Comparison of ENCODE assay signal across 11 cellular contexts in genomic region chr20:48739395-48740268, GRCh38.
DNase-seq lines count a peak whose midpoint lies in the region; FAIRE-seq and TF ChIP-seq lines count a peak whose summit lies in the region.
"Had no signal": no experiment of that assay in that cellular context is flagged by ENCODE, and none has a peak within 500 bp of the region (broad histone marks: within the 10 kb centered on the region; RNA-seq: fewer than 3 reads in every experiment).

No MANE protein-coding gene starts in this region.

- TF ChIP-seq POLR2A in tibial nerve (IDR thresholded peaks at IDR 0.05) = no peak

- TF ChIP-seq EP300 in tibial nerve (IDR thresholded peaks at IDR 0.05) = no peak

- FAIRE-seq in urothelium cell line (lab: Jason Lieb, UNC) = peak; percentile 5
- FAIRE-seq in small intestine (lab: Jason Lieb, UNC) = no peak

- H3K27ac ChIP-seq in small intestine (ENCODE audit: low read depth in 1 of 2, low read length in 1 of 2) (no peak overlapping the region), tibial nerve (no peak overlapping the region)
- H3K27ac ChIP-seq: C4-2B had no signal

- H3K9me3 ChIP-seq in small intestine (ENCODE audit: control insufficient read depth, low read depth) (no peaks in the 10 kb centered on the region), tibial nerve (no peaks in the 10 kb centered on the region)

- H3K27me3 ChIP-seq in small intestine (ENCODE audit: control insufficient read depth in 2 of 2, insufficient read depth in 2 of 2, low read length in 2 of 2) (no peaks in the 10 kb centered on the region), tibial nerve (no peaks in the 10 kb centered on the region)

- WGBS in small intestine, 3 donors = 63 to 79% (median 75%) methylated on average over 8 of the region's 8 CpGs
- 69 to 73% methylated on average over 8 of the region's 8 CpGs for WGBS in tibial nerve, 2 donors

- H3K4me3 ChIP-seq in foreskin fibroblast (ENCODE audit: low read depth in 1 of 2, low read length in 2 of 2) (no peak overlapping the region), small intestine (ENCODE audit: low read depth in 1 of 2, low read length in 2 of 2) (no peak overlapping the region), tibial nerve (no peak overlapping the region)

- TF ChIP-seq CTCF in foreskin fibroblast (IDR thresholded peaks at IDR 0.05; ENCODE audit: low read depth, low read length) (no peak), tibial nerve (IDR thresholded peaks at IDR 0.05) (no peak)

- H3K36me3 ChIP-seq in small intestine (ENCODE audit: control insufficient read depth in 2 of 2, insufficient read depth in 2 of 2, low read length in 2 of 2) = no peaks in the 10 kb centered on the region
- H3K36me3 ChIP-seq in tibial nerve = peaks cover 0 to 31% (median 3%) of the 10 kb centered on the region in 3 donors

- peaks cover 4 to 6% of the 10 kb centered on the region in 2 donors for H3K4me1 ChIP-seq in small intestine (ENCODE audit: control insufficient read depth in 2 of 2, insufficient read depth in 1 of 2, low read depth in 1 of 2, low read length in 1 of 2)
- peaks cover 0 to 22% (median 13%) of the 10 kb centered on the region in 4 donors for H3K4me1 ChIP-seq in tibial nerve

- peak; percentile 52 for DNase-seq in stimulated activated CD4-positive, alpha-beta T cell treated with anti-CD3 and anti-CD28 coated beads, Interleukin-1b, Interleukin-23, amount 100 ng/mL, for 48 hours
- DNase-seq in stimulated activated CD4-positive, alpha-beta T cell treated with anti-CD3 and anti-CD28 coated beads, Interleukin-12 subunit alpha, Interleukin-12 subunit beta, amount 100 ng/mL, for 4 hours = no peak
- peak; percentile 69 for DNase-seq in activated CD8-positive, alpha-beta memory T cell treated with anti-CD3 and anti-CD28 coated beads, Interleukin-2, amount 50 U/mL, for 48 hours
- peak; percentile 51 to 73 for DNase-seq in foreskin fibroblast
- no peak for DNase-seq in urothelium cell line (ENCODE audit: low spot score)
- DNase-seq in small intestine = no peak
- DNase-seq in DMS53 (lab: John Stamatoyannopoulos, UW) = no peak
- DNase-seq in tibial nerve (ENCODE audit: low spot score in 2 of 2) = no peak
- DNase-seq: KBM-7, NCI-H2107 had no signal

Comparison
In these comparisons a context has a peak if more than half of its experiments do, and no peak if none do; other contexts are left out.
1. DNase-seq: peak in stimulated activated CD4-positive, alpha-beta T cell treated with anti-CD3 and anti-CD28 coated beads, Interleukin-1b, Interleukin-23, amount 100 ng/mL, for 48 hours (single experiment), activated CD8-positive, alpha-beta memory T cell treated with anti-CD3 and anti-CD28 coated beads, Interleukin-2, amount 50 U/mL, for 48 hours (single experiment) and foreskin fibroblast (2 of 2); none in stimulated activated CD4-positive, alpha-beta T cell treated with anti-CD3 and anti-CD28 coated beads, Interleukin-12 subunit alpha, Interleukin-12 subunit beta, amount 100 ng/mL, for 4 hours (single experiment), urothelium cell line (single experiment), small intestine (single experiment), DMS53 (single experiment) and tibial nerve (0 of 2).